15 cellular contexts compared by ENCODE assay signal in the genomic region with DNA sequence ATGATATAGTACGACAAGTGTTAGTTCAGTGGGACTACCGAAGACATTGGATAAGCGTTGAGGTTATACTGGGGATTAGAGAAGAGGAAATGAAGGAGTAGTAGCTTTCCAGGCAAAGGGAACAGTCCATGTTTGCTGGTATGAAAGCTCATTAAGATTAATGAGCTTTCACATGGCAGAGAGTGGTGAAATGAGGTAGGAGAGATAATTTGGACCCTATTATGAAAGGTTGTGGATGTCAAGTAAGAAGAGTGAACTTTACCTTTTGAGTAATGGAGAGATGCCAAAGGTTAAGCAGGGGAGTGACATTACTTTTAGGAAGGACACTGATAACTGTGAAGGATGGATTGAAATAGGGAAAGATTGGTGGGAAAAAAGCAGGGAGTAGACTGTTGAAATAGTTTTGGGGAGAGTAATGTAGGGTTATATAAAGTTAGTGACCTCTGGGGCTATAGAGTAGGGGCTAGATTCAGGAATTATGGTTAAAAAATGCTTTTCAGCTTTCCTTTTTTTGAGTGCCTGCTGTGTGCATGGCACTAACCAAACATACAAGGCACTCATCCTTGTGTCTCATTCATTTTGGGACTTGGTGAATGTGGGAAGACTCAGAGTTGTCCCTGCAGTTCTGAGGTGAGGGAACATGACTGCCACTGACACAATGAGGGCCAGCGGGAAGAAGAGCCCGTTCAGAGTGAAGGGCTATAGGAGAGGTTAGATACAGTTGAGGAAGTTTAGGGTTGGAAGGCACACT. TPM values are rescaled to one million over a fixed set of nuclear protein-coding genes. Genes with fewer than 3 reads are reported as not detected.
DNase-seq lines count a peak whose midpoint lies in the region; ATAC-seq, FAIRE-seq and TF ChIP-seq lines count a peak whose summit lies in the region.
"Had no signal": no experiment of that assay in that cellular context is flagged by ENCODE, and none has a peak within 500 bp of the region (broad histone marks: within the 10 kb centered on the region; RNA-seq: fewer than 3 reads in every experiment).

No MANE protein-coding gene starts in this region.

- H4K20me1 ChIP-seq in H1 (replicated peaks in 1 of 2; ENCODE audit: control insufficient read depth in 1 of 2, insufficient read depth in 2 of 2, low read length in 2 of 2), result peaks cover 0 to 3% of the 10 kb centered on the region in 2 experiments

- no peak for TF ChIP-seq CTCF in H1 (IDR thresholded peaks at IDR 0.05; ENCODE audit: control extremely low read depth in 1 of 3, insufficient read depth in 1 of 3, low read depth in 1 of 3, low read length in 3 of 3)
- TF ChIP-seq CTCF in thyroid gland (IDR thresholded peaks at IDR 0.05), result no peak

- DNase-seq in NCI-H82 treated with DMSO at 0.1 percent for 48 hours (lab: John Stamatoyannopoulos, UW; ENCODE audit: unreplicated experiment), result peak; percentile 75
- no peak for DNase-seq in H1 (ENCODE audit: low read depth in 1 of 2, low spot score in 2 of 2)
- DNase-seq in thyroid gland, result no peak
- no peak for DNase-seq in NCI-H1417 (lab: John Stamatoyannopoulos, UW)
- DNase-seq in activated CD4-positive, alpha-beta T cell treated with anti-CD3 and anti-CD28 coated beads, Interleukin-2, amount 50 U/mL, for 48 hours, result no peak
- DNase-seq: NCI-H1048; NCI-H146; NCI-H2107; NCI-H226; NCI-H524 treated with DMSO at 0.1 percent for 48 hours; NK-92 treated with Interleukin-12 subunit alpha and Interleukin-12 subunit beta, amount 100 ng/mL, for 24 hours; RPMI8226; SIG-M5 had no signal

- H4K5ac ChIP-seq in H1 (ENCODE audit: insufficient read length, low read depth, low read length), result no peak overlapping the region

- H3K4me2 ChIP-seq in H1 (ENCODE audit: insufficient read depth in 1 of 2, low read depth in 2 of 2, low read length in 2 of 2), result no peak overlapping the region; a peak in 1 of 4 replicates

- no peak overlapping the region for H3K14ac ChIP-seq in H1 (ENCODE audit: insufficient read length)

- no peak for ATAC-seq in HG03139 (IDR thresholded peaks at IDR 0.05; ENCODE audit: unreplicated experiment)

- H3K27me3 ChIP-seq in H1 (replicated peaks in 1 of 4; ENCODE audit: control insufficient read depth in 3 of 4, extremely low read depth in 1 of 4, insufficient read depth in 3 of 4, low read length in 3 of 4) (no peaks in the 10 kb centered on the region), thyroid gland (no peaks in the 10 kb centered on the region)

- no peaks in the 10 kb centered on the region; the same call in none of the 2 replicates for H3K79me1 ChIP-seq in H1 (ENCODE audit: low read depth, low read length)

- H2BK5ac ChIP-seq in H1 (ENCODE audit: low read depth, low read length), result no peak overlapping the region

- H3K27ac ChIP-seq in H1 (ENCODE audit: low read depth, low read length) (no peak overlapping the region), thyroid gland (peak overlapping the region; percentile 6 to 89 (median 41))

- H3K23me2 ChIP-seq in H1 (ENCODE audit: low read depth, low read length), result peaks cover 9% of the 10 kb centered on the region; the same call in 1 of the 2 replicates

- H3K9me3 ChIP-seq in H1 (ENCODE audit: insufficient read depth in 2 of 2, low read depth in 1 of 2, low read length in 1 of 2) (no peaks in the 10 kb centered on the region), thyroid gland (no peaks in the 10 kb centered on the region)

- H2BK12ac ChIP-seq in H1 (ENCODE audit: low read depth, low read length), result no peak overlapping the region

- H2BK15ac ChIP-seq in H1 (ENCODE audit: low read length), result no peak overlapping the region

- H3K36me3 ChIP-seq in H1 (ENCODE audit: control insufficient read depth in 2 of 4, insufficient read depth in 4 of 4, low read length in 3 of 4) (no peaks in the 10 kb centered on the region), thyroid gland (no peaks in the 10 kb centered on the region)

- H3K4me1 ChIP-seq in H1 (replicated peaks in 1 of 4; ENCODE audit: control insufficient read depth in 3 of 4, insufficient read depth in 4 of 4, low read length in 3 of 4) (peaks cover 0 to 8% (median under 1%) of the 10 kb centered on the region in 4 experiments; a peak in 3 of 7 replicates), thyroid gland (peaks cover 51 to 54% of the 10 kb centered on the region in 2 donors)

- no peak for TF ChIP-seq POLR2A in H1 (IDR thresholded peaks at IDR 0.05; ENCODE audit: control extremely low read depth in 1 of 2, low read depth in 2 of 2, low read length in 2 of 2)
- TF ChIP-seq POLR2A in thyroid gland (IDR thresholded peaks at IDR 0.05), result no peak

- H3K56ac ChIP-seq in H1 (replicated peaks; ENCODE audit: insufficient read length, low read depth, low read length), result no peak overlapping the region

- H2AFZ ChIP-seq in H1 (ENCODE audit: low read length), result no peak overlapping the region

- no peak for TF ChIP-seq EP300 in H1 (IDR thresholded peaks at IDR 0.05; ENCODE audit: borderline replicate concordance in 1 of 2, low read depth in 2 of 2, low read length in 2 of 2)

- no peak for TF ChIP-seq RAD21 in H1 (IDR thresholded peaks at IDR 0.05 in 1 of 2, conservative IDR thresholded peaks at IDR 0.05 in 1 of 2; ENCODE audit: low read depth in 2 of 2, low read length in 2 of 2)

- no peak overlapping the region for H3K18ac ChIP-seq in H1 (ENCODE audit: extremely low read depth, low read length)

- H3K9ac ChIP-seq in H1 (replicated peaks in 1 of 4; ENCODE audit: extremely low read depth in 1 of 4, low read depth in 3 of 4, low read length in 3 of 4), result no peak overlapping the region; a peak in 1 of 7 replicates

- H3K4me3 ChIP-seq in GM08714 (ENCODE audit: low read length), result 0 out of 2 replicates have a peak overlapping the region, but pooled peaks have one; percentile 95
- no peak overlapping the region for H3K4me3 ChIP-seq in H1 (ENCODE audit: extremely low read depth in 1 of 4, insufficient read depth in 2 of 4, low read depth in 3 of 4, low read length in 4 of 4)
- no peak overlapping the region for H3K4me3 ChIP-seq in thyroid gland (replicated peaks in 1 of 3)

- no peak overlapping the region for H2BK120ac ChIP-seq in H1 (replicated peaks; ENCODE audit: low read depth, low read length)

- peaks cover 10 to 46% of the 10 kb centered on the region in 2 experiments; a peak in 3 of 4 replicates for H3K79me2 ChIP-seq in H1 (ENCODE audit: control insufficient read depth in 1 of 2, insufficient read depth in 2 of 2, low read length in 2 of 2)

- no peak overlapping the region for H2BK20ac ChIP-seq in H1 (ENCODE audit: low read length)

- H3K23ac ChIP-seq in H1 (ENCODE audit: insufficient read length), result no peak overlapping the region

- CTCF ChIA-PET in H1 (lab: Charles Lee; ENCODE audit: partially characterized antibody), result interaction anchor here (0.9 to 1.4 kb wide), 3 partner anchors 21 to 65 kb away, joined by 3 to 4 read pairs (median 3); no protein-coding TSS in a partner anchor

- no peak overlapping the region; the same call in 1 of the 2 replicates for H2AK5ac ChIP-seq in H1 (ENCODE audit: low read depth, low read length)

- no peak overlapping the region for H3K4ac ChIP-seq in H1 (replicated peaks; ENCODE audit: insufficient read length, low read depth, low read length)

- FAIRE-seq in H1 (lab: Jason Lieb, UNC), result no peak

- intact Hi-C loops in thyroid gland (cut with DNase I), result no loop called here

- 79% methylated on average over 5 of the region's 5 CpGs; no CpG with 5 or more reads in 1 of the 2 experiments for whole genome bisulfite sequencing in H1 (ENCODE audit: extremely low coverage in 1 of 2, insufficient coverage in 1 of 2, insufficient read length in 1 of 2, insufficient replicate concordance in 2 of 2, low coverage in 1 of 2, low lambda C conversion rate in 2 of 2, missing lambda C conversion rate in 1 of 2), 2 experiments
- WGBS in thyroid gland, 2 donors, result 97% methylated on average over 5 of the region's 5 CpGs

- POLR2A ChIA-PET in H1 (lab: Charles Lee; ENCODE audit: partially characterized antibody), result interaction anchor here (1.0 kb wide), 1 partner anchor 25 kb away, joined by 3 read pairs; no protein-coding TSS in a partner anchor

- H4K91ac ChIP-seq in H1 (replicated peaks; ENCODE audit: insufficient read length, low read length), result no peak overlapping the region

- H4K8ac ChIP-seq in H1 (ENCODE audit: extremely low read depth, insufficient read depth, low read length), result peak overlapping the region; percentile 20; the same call in 1 of the 2 replicates

TF ChIP-seq in H1, 55 proteins besides CTCF, POLR2A, EP300 and RAD21:
- no peak for TF ChIP-seq ASH2L (IDR thresholded peaks at IDR 0.05; ENCODE audit: low read length)
- TF ChIP-seq POU5F1 (IDR thresholded peaks at IDR 0.05; ENCODE audit: low read depth, low read length), result no peak
TF ChIP-seq in H1: peak in this region for 0.

RNA-seq across cellular contexts. Expression of gene PPP1R21, which starts 2.2 kb away (rescaled TPM):
- 17.3 and 18.6 TPM in 2 replicates for total RNA-seq in H1 (2021; fragmentation: NEBNext Ultra II Directional; extraction: Animal tissue kit (Norgen Biotek cat#: 25700))
- polyA plus RNA-seq in H1 (2011; rRNA removed), result 7.8 and 9.6 TPM in 2 replicates
- polyA plus RNA-seq in H1 (2011; cell fraction: cytosol; rRNA removed), result 11.5 TPM
- polyA plus RNA-seq in H1 (2011; cell fraction: nucleus; rRNA removed), result 11.3 TPM
- polyA plus RNA-seq in H1 (2012, experiment 1 of 2), result 9.7 to 13.7 TPM (median 10.4 TPM) in 4 replicates
- 1.9 TPM for polyA plus RNA-seq in H1 (2012, experiment 2 of 2)
- polyA plus RNA-seq in H1 (2013, experiment 1 of 2), result 12.7 TPM
- 13.8 TPM for polyA plus RNA-seq in H1 (2013, experiment 2 of 2)
- polyA minus RNA-seq in H1 (2011; rRNA and poly(A)+ RNA removed), result 8.8 and 19.1 TPM in 2 replicates
- polyA minus RNA-seq in H1 (2011; cell fraction: cytosol; rRNA and poly(A)+ RNA removed), result 6.3 TPM
- 20.8 TPM for polyA minus RNA-seq in H1 (2011; cell fraction: nucleus; rRNA and poly(A)+ RNA removed)
- total RNA-seq in thyroid gland, result 100 to 1,000 TPM in 2 of 4 donors, 10 to 100 TPM in 2; 55.0 to 118 (median 86.6) TPM
